Comparison of ENCODE assay signal across 10 cellular contexts in the genomic region with DNA sequence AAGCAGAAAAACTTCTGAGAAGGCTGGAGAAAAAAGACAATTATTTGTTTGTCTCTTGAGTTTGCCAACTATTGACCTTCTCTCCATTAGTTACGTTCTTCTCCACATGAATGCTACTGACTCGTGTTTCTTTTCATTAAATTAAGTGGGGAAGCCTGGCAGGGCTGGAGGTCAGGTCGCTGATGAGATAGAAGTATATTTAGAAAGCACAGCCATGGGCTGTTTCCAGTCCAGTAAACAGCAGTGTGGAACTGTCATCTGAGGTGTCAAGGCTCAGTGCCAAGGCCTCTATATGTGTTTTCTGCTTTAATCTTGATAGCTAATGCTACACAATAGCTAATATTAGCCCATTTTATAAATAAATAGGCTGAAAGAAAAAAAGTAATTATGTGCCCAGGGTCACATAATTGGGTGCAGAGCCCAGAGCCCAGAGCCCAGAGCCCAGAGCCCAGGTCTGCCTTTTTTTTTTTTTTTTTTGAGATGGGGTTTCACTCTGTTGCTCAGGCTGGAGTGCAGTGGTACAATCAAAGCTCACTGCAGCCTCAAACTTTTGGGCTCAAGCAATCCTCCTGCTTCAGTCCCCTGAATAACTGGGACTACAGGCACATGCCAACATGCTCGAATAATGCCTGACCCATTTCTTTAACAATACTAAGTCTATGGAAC. TPM values are rescaled to one million over a fixed set of nuclear protein-coding genes. Genes with fewer than 3 reads are reported as not detected.
A peak's percentile ranks its signal among the peaks of the same experiment; 100 is the strongest.
DNase-seq lines count a peak whose midpoint lies in the region; ATAC-seq and TF ChIP-seq lines count a peak whose summit lies in the region.
"Had no signal": no experiment of that assay in that cellular context is flagged by ENCODE, and none has a peak within 500 bp of the region (broad histone marks: within the 10 kb centered on the region; RNA-seq: fewer than 3 reads in every experiment).

No MANE protein-coding gene starts in this region.

- H3K27ac Mint-ChIP-seq in osteocyte (ENCODE audit: unreplicated experiment) = no peak overlapping the region
- no peak overlapping the region for H3K27ac Mint-ChIP-seq in activated T-helper 17 cell treated with anti-CD3 and anti-CD28 coated beads, Interleukin-2, amount 50 U/mL, for 72 hours

- no peaks in the 10 kb centered on the region for H3K36me3 Mint-ChIP-seq in osteocyte (ENCODE audit: unreplicated experiment)
- H3K36me3 Mint-ChIP-seq in activated T-helper 17 cell treated with anti-CD3 and anti-CD28 coated beads, Interleukin-2, amount 50 U/mL, for 72 hours (ENCODE audit: low read depth) = no peaks in the 10 kb centered on the region

- no peak overlapping the region for H3K4me3 Mint-ChIP-seq in osteocyte (ENCODE audit: unreplicated experiment)
- no peak overlapping the region for H3K4me3 Mint-ChIP-seq in activated T-helper 17 cell treated with anti-CD3 and anti-CD28 coated beads, Interleukin-2, amount 50 U/mL, for 72 hours

- H3K4me3 ChIP-seq in right atrium auricular region = no peak overlapping the region
- no peak overlapping the region for H3K4me3 ChIP-seq in lower lobe of right lung
- H3K4me3 ChIP-seq in uterus = no peak overlapping the region

- no peak for TF ChIP-seq POLR2A in uterus (IDR thresholded peaks at IDR 0.05)

- H3K27ac ChIP-seq in right atrium auricular region = peak overlapping the region; percentile 76 to 82
- H3K27ac ChIP-seq in lower lobe of right lung = no peak overlapping the region
- no peak overlapping the region for H3K27ac ChIP-seq in uterus

- peaks cover 15% of the 10 kb centered on the region for H3K27me3 Mint-ChIP-seq in osteocyte (ENCODE audit: unreplicated experiment)
- peaks cover 21% of the 10 kb centered on the region for H3K27me3 Mint-ChIP-seq in activated T-helper 17 cell treated with anti-CD3 and anti-CD28 coated beads, Interleukin-2, amount 50 U/mL, for 72 hours

- H3K9me3 ChIP-seq in right atrium auricular region (no peaks in the 10 kb centered on the region), lower lobe of right lung (no peaks in the 10 kb centered on the region), uterus (no peaks in the 10 kb centered on the region)

- ATAC-seq in GM19467 (IDR thresholded peaks at IDR 0.05; ENCODE audit: unreplicated experiment) (peak; percentile 35), HG03103 (IDR thresholded peaks at IDR 0.05; ENCODE audit: low read depth, unreplicated experiment) (peak; percentile 64), lower lobe of right lung (no peak)
- ATAC-seq in activated T-helper 17 cell treated with anti-CD3 and anti-CD28 coated beads, Interleukin-2, amount 50 U/mL, for 72 hours (replicated peaks) = no peak

- intact Hi-C loops in lower lobe of right lung (cut with DNase I) (no loop called here), uterus (cut with DNase I; ENCODE audit: low total_unique reads) (no loop called here)

- H3K9me3 Mint-ChIP-seq in osteocyte (ENCODE audit: unreplicated experiment) = no peaks in the 10 kb centered on the region
- no peaks in the 10 kb centered on the region for H3K9me3 Mint-ChIP-seq in activated T-helper 17 cell treated with anti-CD3 and anti-CD28 coated beads, Interleukin-2, amount 50 U/mL, for 72 hours
- H3K9me3 Mint-ChIP-seq: T-helper 1 cell treated with Interleukin-12 subunit alpha and Interleukin-12 subunit beta and Interleukin-4 antibody, amounts not matched to agents 30 μg/mL and 1 μg/mL, for 36 hours had no signal

- peaks cover 0 to 35% of the 10 kb centered on the region in 2 donors for H3K4me1 ChIP-seq in right atrium auricular region
- peaks cover 24% of the 10 kb centered on the region for H3K4me1 ChIP-seq in lower lobe of right lung
- no peaks in the 10 kb centered on the region for H3K4me1 ChIP-seq in uterus

- DNase-seq in DMS79 treated with DMSO at 0.1 percent for 48 hours (lab: John Stamatoyannopoulos, UW) (peak; percentile 26), right atrium auricular region (ENCODE audit: low spot score) (no peak), lower lobe of right lung (no peak), osteocyte (ENCODE audit: extremely low spot score, unreplicated experiment) (no peak), uterus (no peak)
- DNase-seq: NCI-H226 had no signal

- TF ChIP-seq CTCF in right atrium auricular region (IDR thresholded peaks at IDR 0.05) = no peak
- TF ChIP-seq CTCF in lower lobe of right lung (IDR thresholded peaks at IDR 0.05) = no peak
- no peak for TF ChIP-seq CTCF in osteocyte (IDR thresholded peaks at IDR 0.05)
- no peak for TF ChIP-seq CTCF in uterus (IDR thresholded peaks at IDR 0.05)

- no peaks in the 10 kb centered on the region for H3K36me3 ChIP-seq in right atrium auricular region
- H3K36me3 ChIP-seq in lower lobe of right lung = no peaks in the 10 kb centered on the region
- no peaks in the 10 kb centered on the region for H3K36me3 ChIP-seq in uterus

- H3K4me1 Mint-ChIP-seq in osteocyte (ENCODE audit: unreplicated experiment) = no peaks in the 10 kb centered on the region
- no peaks in the 10 kb centered on the region for H3K4me1 Mint-ChIP-seq in activated T-helper 17 cell treated with anti-CD3 and anti-CD28 coated beads, Interleukin-2, amount 50 U/mL, for 72 hours

- H3K27me3 ChIP-seq in right atrium auricular region (no peaks in the 10 kb centered on the region), lower lobe of right lung (ENCODE audit: low read depth) (no peaks in the 10 kb centered on the region), uterus (no peaks in the 10 kb centered on the region)

RNA-seq across cellular contexts. Expression of a gene that starts 6.3 kb away (rescaled TPM):
- total RNA-seq in right atrium auricular region (not detected), lower lobe of right lung (not detected), osteocyte (not detected in 2 replicates), uterus (not detected)
- total RNA-seq in activated T-helper 17 cell treated with anti-CD3 and anti-CD28 coated beads, Interleukin-2, amount 50 U/mL, for 72 hours = not detected

RNA-seq across cellular contexts. Expression of a gene that starts 55.9 kb away (rescaled TPM):
- total RNA-seq in right atrium auricular region = 10 to 100 TPM in 1 of 2 donors, 1 to 10 TPM in 1; 3.7 to 13.7 TPM
- 28.7 TPM for total RNA-seq in lower lobe of right lung
- total RNA-seq in osteocyte = not detected in 2 replicates
- total RNA-seq in activated T-helper 17 cell treated with anti-CD3 and anti-CD28 coated beads, Interleukin-2, amount 50 U/mL, for 72 hours = not detected
- 10 to 100 TPM in 3 of 4 donors, 1 to 10 TPM in 1; 4.8 to 67.6 (median 11.6) TPM for total RNA-seq in uterus

Comparison
In these comparisons a context has a peak if more than half of its experiments do, and no peak if none do; other contexts are left out.
1. ATAC-seq: peak in GM19467 (single experiment) and HG03103 (single experiment); none in lower lobe of right lung (0 of 2) and activated T-helper 17 cell treated with anti-CD3 and anti-CD28 coated beads, Interleukin-2, amount 50 U/mL, for 72 hours (single experiment).
2. H3K27ac ChIP-seq: peak in right atrium auricular region (2 of 2); none in lower lobe of right lung (single experiment) and uterus (0 of 2).